In genomic region chr6:42891199-42891722, GRCh38 we compare ENCODE assay signal across 8 cellular contexts. TPM values are rescaled to one million over a fixed set of nuclear protein-coding genes. Genes with fewer than 3 reads are reported as not detected.
A peak's percentile ranks its signal among the peaks of the same experiment; 100 is the strongest.
DNase-seq lines count a peak whose midpoint lies in the region; ATAC-seq, FAIRE-seq and TF ChIP-seq lines count a peak whose summit lies in the region.

No MANE protein-coding gene starts in this region.

- H3K27me3 Mint-ChIP-seq in activated CD4-positive, alpha-beta T cell treated with anti-CD3 and anti-CD28 coated beads, Interleukin-2, amount 10 ng/mL, durations not matched to agents 7 days and 5 days: no peaks in the 10 kb centered on the region

- DNase-seq in activated CD4-positive, alpha-beta T cell treated with anti-CD3 and anti-CD28 coated beads, Interleukin-2, amount 10 ng/mL, durations not matched to agents 7 days and 5 days: no peak
- no peak for DNase-seq in activated CD4-positive, alpha-beta T cell treated with anti-CD3 and anti-CD28 coated beads, Interleukin-2, amount 50 U/mL, for 1 hour
- DNase-seq in astrocyte of the spinal cord (ENCODE audit: low read depth, low spot score): no peak
- DNase-seq in lower leg skin (ENCODE audit: low spot score in 2 of 2): no peak
- DNase-seq in GM12892 (ENCODE audit: insufficient read length): no peak
- no peak for DNase-seq in NCI-H1417 (lab: John Stamatoyannopoulos, UW)

- POLR2A ChIA-PET in activated CD4-positive, alpha-beta T cell treated with anti-CD3 and anti-CD28 coated beads, Interleukin-2, amount 10 ng/mL, durations not matched to agents 7 days and 5 days (lab: Charles Lee): interaction anchor here (1.0 kb wide), 1 partner anchor 12 kb away, joined by 4 read pairs; the partner anchor contains the start of gene RPL7L1

- H3K36me3 Mint-ChIP-seq in activated CD4-positive, alpha-beta T cell treated with anti-CD3 and anti-CD28 coated beads, Interleukin-2, amount 10 ng/mL, durations not matched to agents 7 days and 5 days (ENCODE audit: low read depth): peaks cover 10% of the 10 kb centered on the region

- H3K27me3 ChIP-seq in thymus (ENCODE audit: control insufficient read depth, insufficient read depth): no peaks in the 10 kb centered on the region

- peak overlapping the region; percentile 97 for H3K27ac ChIP-seq in thymus (ENCODE audit: low read depth)

- H3K27ac Mint-ChIP-seq in activated CD4-positive, alpha-beta T cell treated with anti-CD3 and anti-CD28 coated beads, Interleukin-2, amount 10 ng/mL, durations not matched to agents 7 days and 5 days: peak overlapping the region; percentile 94

- TF ChIP-seq POLR2A in lower leg skin (IDR thresholded peaks at IDR 0.05): no peak
- no peak for TF ChIP-seq POLR2A in GM12892 (IDR thresholded peaks at IDR 0.05; ENCODE audit: low read depth, low read length)

- no peaks in the 10 kb centered on the region for H3K9me3 Mint-ChIP-seq in activated CD4-positive, alpha-beta T cell treated with anti-CD3 and anti-CD28 coated beads, Interleukin-2, amount 10 ng/mL, durations not matched to agents 7 days and 5 days

- H3K9me3 ChIP-seq in thymus (ENCODE audit: control insufficient read depth): no peaks in the 10 kb centered on the region

- FAIRE-seq in GM12892 (lab: Jason Lieb, UNC): no peak

- H3K4me3 ChIP-seq in astrocyte of the spinal cord (ENCODE audit: low read depth, low read length): peak overlapping the region; percentile 86
- H3K4me3 ChIP-seq in lower leg skin (ENCODE audit: low read depth, poor library complexity, severe bottlenecking): peak overlapping the region; percentile 90
- peak overlapping the region; percentile 78 for H3K4me3 ChIP-seq in thymus (ENCODE audit: low read length)

- H3K4me1 Mint-ChIP-seq in activated CD4-positive, alpha-beta T cell treated with anti-CD3 and anti-CD28 coated beads, Interleukin-2, amount 10 ng/mL, durations not matched to agents 7 days and 5 days: peaks cover 24% of the 10 kb centered on the region

- peak overlapping the region; percentile 85 for H3K4me3 Mint-ChIP-seq in activated CD4-positive, alpha-beta T cell treated with anti-CD3 and anti-CD28 coated beads, Interleukin-2, amount 10 ng/mL, durations not matched to agents 7 days and 5 days

- peaks cover 2% of the 10 kb centered on the region for H3K4me1 ChIP-seq in thymus (ENCODE audit: control insufficient read depth, insufficient read depth, low read length)

- TF ChIP-seq CTCF in astrocyte of the spinal cord (IDR thresholded peaks at IDR 0.05; ENCODE audit: low read depth, low read length) (no peak), lower leg skin (IDR thresholded peaks at IDR 0.05) (no peak)

- CTCF ChIA-PET in activated CD4-positive, alpha-beta T cell treated with anti-CD3 and anti-CD28 coated beads, Interleukin-2, amount 10 ng/mL, durations not matched to agents 7 days and 5 days (lab: Charles Lee): interaction anchor here (0.7 to 1.5 kb wide), 4 partner anchors 9 to 178 kb away, joined by 3 to 4 read pairs (median 3); no protein-coding TSS in a partner anchor

- ATAC-seq in HG03045 (IDR thresholded peaks at IDR 0.05; ENCODE audit: unreplicated experiment): no peak

- peaks cover 2% of the 10 kb centered on the region for H3K36me3 ChIP-seq in thymus (ENCODE audit: control insufficient read depth, insufficient read depth)

- WGBS in lower leg skin, 2 donors: 28 to 32% methylated on average over 17 of the region's 17 CpGs
- 66% methylated on average over 17 of the region's 17 CpGs for WGBS in thymus

- in situ Hi-C loops in astrocyte of the spinal cord (cut with HindIII; ENCODE audit: low sequenced_read_pairs): no loop called here

- intact Hi-C loops in lower leg skin (cut with DNase I; ENCODE audit: low total_unique reads): no loop called here

RNA-seq across cellular contexts. Expression of gene RPL7L1, which starts 11.8 kb away (rescaled TPM):
- 10 to 100 TPM; 68.7 to 74.0 TPM for total RNA-seq in activated CD4-positive, alpha-beta T cell treated with anti-CD3 and anti-CD28 coated beads, Interleukin-2, amount 10 ng/mL, durations not matched to agents 7 days and 5 days
- total RNA-seq in lower leg skin: 10 to 100 TPM; 73.4 to 95.9 (median 80.9) TPM
- 59.5 TPM for polyA plus RNA-seq in thymus
- 84.5 TPM for polyA plus RNA-seq in GM12892 (2012; ENCODE audit: missing spikeins)

RNA-seq across cellular contexts. Expression of gene PTCRA, which starts 24.6 kb away (rescaled TPM):
- total RNA-seq in activated CD4-positive, alpha-beta T cell treated with anti-CD3 and anti-CD28 coated beads, Interleukin-2, amount 10 ng/mL, durations not matched to agents 7 days and 5 days: not detected
- total RNA-seq in lower leg skin: not detected
- 13.4 TPM for polyA plus RNA-seq in thymus
- polyA plus RNA-seq in GM12892 (2012; ENCODE audit: missing spikeins): not detected

RNA-seq across cellular contexts. Expression of gene CNPY3, which starts 38.0 kb away (rescaled TPM):
- total RNA-seq in activated CD4-positive, alpha-beta T cell treated with anti-CD3 and anti-CD28 coated beads, Interleukin-2, amount 10 ng/mL, durations not matched to agents 7 days and 5 days: 10 to 100 TPM; 69.7 to 75.0 TPM
- total RNA-seq in lower leg skin: 10 to 100 TPM; 15.6 to 28.9 (median 19.7) TPM
- polyA plus RNA-seq in thymus: 59.3 TPM
- polyA plus RNA-seq in GM12892 (2012; ENCODE audit: missing spikeins): 46.0 TPM
